In genomic region chr19:35437152-35437951, GRCh38 we compare ENCODE assay signal across 12 cellular contexts. TPM values are rescaled to one million over a fixed set of nuclear protein-coding genes. Genes with fewer than 3 reads are reported as not detected.
DNase-seq lines count a peak whose midpoint lies in the region; ATAC-seq and TF ChIP-seq lines count a peak whose summit lies in the region.
"Had no signal": no experiment of that assay in that cellular context is flagged by ENCODE, and none has a peak within 500 bp of the region (broad histone marks: within the 10 kb centered on the region; RNA-seq: fewer than 3 reads in every experiment).

No MANE protein-coding gene starts in this region.

- DNase-seq in stimulated activated naive CD8-positive, alpha-beta T cell treated with anti-CD3 and anti-CD28 coated beads, Interleukin-15, Interleukin-2, amounts not matched to agents 100 U/mL and 50 U/mL, for 24 hours = no peak
- no peak for DNase-seq in natural killer cell
- DNase-seq in vagina (ENCODE audit: extremely low spot score in 2 of 2) = no peak
- no peak for DNase-seq in ecto neural progenitor cell (ENCODE audit: low spot score)
- no peak for DNase-seq in NCI-H1694 treated with DMSO at 0.1 percent for 48 hours (lab: John Stamatoyannopoulos, UW)
- DNase-seq: caudate nucleus; CD4-positive, CD25-positive, alpha-beta regulatory T cell; gastrocnemius medialis had no signal

- H3K36me3 ChIP-seq in vagina = no peaks in the 10 kb centered on the region
- H3K36me3 ChIP-seq: gastrocnemius medialis had no signal

- H3K4me3 Mint-ChIP-seq in stimulated activated naive CD8-positive, alpha-beta T cell treated with anti-CD3 and anti-CD28 coated beads, Interleukin-15, Interleukin-2, amounts not matched to agents 100 ng/mL and 50 ng/mL, for 24 hours = no peak overlapping the region
- H3K4me3 Mint-ChIP-seq in dendritic cell treated with granulocyte-macrophage colony-stimulating factor and Interleukin-4, amounts not matched to agents 40 ng/mL and 50 ng/mL, for 4 days = peak overlapping the region; percentile 13
- no peak overlapping the region for H3K4me3 Mint-ChIP-seq in natural killer cell
- H3K4me3 Mint-ChIP-seq: CD4-positive, CD25-positive, alpha-beta regulatory T cell had no signal

- no peaks in the 10 kb centered on the region for H3K27me3 ChIP-seq in vagina

- no peaks in the 10 kb centered on the region for H3K9me3 ChIP-seq in vagina
- H3K9me3 ChIP-seq: gastrocnemius medialis had no signal

- H3K27ac ChIP-seq in vagina = peak overlapping the region; percentile 70
- H3K27ac ChIP-seq: gastrocnemius medialis had no signal

- peaks cover 13% of the 10 kb centered on the region for H3K27me3 Mint-ChIP-seq in stimulated activated naive CD8-positive, alpha-beta T cell treated with anti-CD3 and anti-CD28 coated beads, Interleukin-15, Interleukin-2, amounts not matched to agents 100 ng/mL and 50 ng/mL, for 24 hours
- H3K27me3 Mint-ChIP-seq in dendritic cell treated with granulocyte-macrophage colony-stimulating factor and Interleukin-4, amounts not matched to agents 40 ng/mL and 50 ng/mL, for 4 days = peaks cover 47% of the 10 kb centered on the region
- peaks cover 0 to 2% of the 10 kb centered on the region in 2 donors for H3K27me3 Mint-ChIP-seq in natural killer cell (ENCODE audit: low read depth in 2 of 2)

- no peaks in the 10 kb centered on the region for H3K36me3 Mint-ChIP-seq in stimulated activated naive CD8-positive, alpha-beta T cell treated with anti-CD3 and anti-CD28 coated beads, Interleukin-15, Interleukin-2, amounts not matched to agents 100 ng/mL and 50 ng/mL, for 24 hours (ENCODE audit: low read depth)
- no peaks in the 10 kb centered on the region for H3K36me3 Mint-ChIP-seq in dendritic cell treated with granulocyte-macrophage colony-stimulating factor and Interleukin-4, amounts not matched to agents 40 ng/mL and 50 ng/mL, for 4 days (ENCODE audit: low read depth)
- H3K36me3 Mint-ChIP-seq in natural killer cell = no peaks in the 10 kb centered on the region
- H3K36me3 Mint-ChIP-seq: CD4-positive, CD25-positive, alpha-beta regulatory T cell had no signal

- H3K4me1 ChIP-seq in vagina = peaks cover 28% of the 10 kb centered on the region

- peak overlapping the region; percentile 86 for H3K27ac Mint-ChIP-seq in stimulated activated naive CD8-positive, alpha-beta T cell treated with anti-CD3 and anti-CD28 coated beads, Interleukin-15, Interleukin-2, amounts not matched to agents 100 ng/mL and 50 ng/mL, for 24 hours
- H3K27ac Mint-ChIP-seq in dendritic cell treated with granulocyte-macrophage colony-stimulating factor and Interleukin-4, amounts not matched to agents 40 ng/mL and 50 ng/mL, for 4 days = peak overlapping the region; percentile 70
- peak overlapping the region; percentile 46 to 84 for H3K27ac Mint-ChIP-seq in natural killer cell

- peaks cover under 1% of the 10 kb centered on the region for H3K9me3 Mint-ChIP-seq in stimulated activated naive CD8-positive, alpha-beta T cell treated with anti-CD3 and anti-CD28 coated beads, Interleukin-15, Interleukin-2, amounts not matched to agents 100 ng/mL and 50 ng/mL, for 24 hours
- no peaks in the 10 kb centered on the region for H3K9me3 Mint-ChIP-seq in dendritic cell treated with granulocyte-macrophage colony-stimulating factor and Interleukin-4, amounts not matched to agents 40 ng/mL and 50 ng/mL, for 4 days
- H3K9me3 Mint-ChIP-seq in natural killer cell = no peaks in the 10 kb centered on the region

- H3K4me3 ChIP-seq in vagina = no peak overlapping the region

- TF ChIP-seq CTCF in natural killer cell (IDR thresholded peaks at IDR 0.05) = no peak
- no peak for TF ChIP-seq CTCF in vagina (IDR thresholded peaks at IDR 0.05)

- ATAC-seq in stimulated activated naive CD8-positive, alpha-beta T cell treated with anti-CD3 and anti-CD28 coated beads, Interleukin-15, Interleukin-2, amounts not matched to agents 100 U/mL and 50 U/mL, for 24 hours = no peak
- ATAC-seq in natural killer cell = no peak
- no peak for ATAC-seq in GM21619 (IDR thresholded peaks at IDR 0.05; ENCODE audit: unreplicated experiment)
- ATAC-seq: gastrocnemius medialis had no signal

- intact Hi-C loops in dendritic cell treated with granulocyte-macrophage colony-stimulating factor and Interleukin-4, amounts not matched to agents 40 ng/mL and 50 ng/mL, for 4 days (cut with micrococcal nuclease) = no loop called here
- intact Hi-C loops in natural killer cell (cut with micrococcal nuclease) (no loop called here), vagina (cut with DNase I) (no loop called here)

- H3K4me1 Mint-ChIP-seq in stimulated activated naive CD8-positive, alpha-beta T cell treated with anti-CD3 and anti-CD28 coated beads, Interleukin-15, Interleukin-2, amounts not matched to agents 100 ng/mL and 50 ng/mL, for 24 hours (ENCODE audit: low read depth) = peaks cover 19% of the 10 kb centered on the region
- peaks cover 70% of the 10 kb centered on the region for H3K4me1 Mint-ChIP-seq in dendritic cell treated with granulocyte-macrophage colony-stimulating factor and Interleukin-4, amounts not matched to agents 40 ng/mL and 50 ng/mL, for 4 days (ENCODE audit: low read depth)
- H3K4me1 Mint-ChIP-seq in natural killer cell = peaks cover 18% of the 10 kb centered on the region in 2 donors

- no peak for TF ChIP-seq POLR2A in vagina (IDR thresholded peaks at IDR 0.05)

RNA-seq across cellular contexts. Expression of gene FFAR2, which starts 10.7 kb away (rescaled TPM):
- 1 to 10 TPM in 2 of 3 donors, under 1 TPM in 1; 0.70 to 8.6 (median 1.6) TPM for total RNA-seq in natural killer cell
- total RNA-seq in vagina = not detected
- total RNA-seq: CD4-positive, CD25-positive, alpha-beta regulatory T cell; gastrocnemius medialis; T-helper 2 cell treated with Interferon-gamma antibody and Interleukin-4, amounts not matched to agents 100 ng/mL and 5 ng/mL, for 36 hours had no signal

RNA-seq across cellular contexts. Expression of gene KRTDAP, which starts 52.9 kb away (rescaled TPM):
- not detected for total RNA-seq in natural killer cell
- total RNA-seq in vagina = 687 TPM
- total RNA-seq: CD4-positive, CD25-positive, alpha-beta regulatory T cell; gastrocnemius medialis; T-helper 2 cell treated with Interferon-gamma antibody and Interleukin-4, amounts not matched to agents 100 ng/mL and 5 ng/mL, for 36 hours had no signal

Comparison
In these comparisons a context has a peak if more than half of its experiments do, and no peak if none do; other contexts are left out.
1. RNA of gene KRTDAP, which starts 52.9 kb away (total RNA-seq): 687 TPM in vagina (single experiment); not detected in natural killer cell; every median in the first group is over 100 times any median in the second.
2. Peak in every context shown above with its lines, with median percentiles within 50 percentile points of each other: H3K27ac Mint-ChIP-seq.